ENCODE assay signal across 8 cellular contexts in the genomic region with DNA sequence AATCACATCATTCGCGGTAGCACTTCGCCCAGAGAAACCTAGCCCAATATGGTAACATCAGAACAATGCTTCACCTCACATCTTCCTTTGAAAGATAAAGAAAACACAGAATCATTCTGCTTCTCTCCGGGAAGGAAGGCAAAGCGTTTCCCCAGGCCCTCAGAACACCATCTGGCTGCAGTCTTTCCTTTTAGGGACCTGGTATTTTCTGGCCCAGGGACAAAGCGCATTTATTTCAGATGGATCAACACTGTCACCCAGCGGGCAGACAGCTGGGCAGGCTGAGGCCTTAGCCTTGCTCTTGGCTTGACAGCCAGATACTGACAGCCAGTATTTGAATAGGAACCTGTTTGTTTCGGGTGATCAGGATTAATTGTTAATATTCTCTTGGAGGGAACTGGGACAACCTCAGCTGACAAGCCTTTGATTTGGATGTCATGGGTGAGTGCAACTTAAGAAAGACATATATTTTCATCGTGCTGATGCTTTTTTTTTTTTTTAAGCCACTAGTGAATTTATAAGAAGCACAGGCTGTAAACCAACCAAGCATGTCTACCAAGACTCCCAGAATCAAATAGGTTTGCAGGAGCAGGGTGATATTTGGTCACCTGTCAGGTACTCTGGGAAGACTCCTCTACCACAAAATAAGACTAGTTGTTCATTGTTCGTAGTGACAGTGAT.
DNase-seq lines count a peak whose midpoint lies in the region; ATAC-seq and TF ChIP-seq lines count a peak whose summit lies in the region.

No MANE protein-coding gene starts in this region.

- no peaks in the 10 kb centered on the region for H3K9me3 ChIP-seq in gastrocnemius medialis

- H3K36me3 ChIP-seq in brain microvascular endothelial cell (replicated peaks) (no peaks in the 10 kb centered on the region), gastrocnemius medialis (no peaks in the 10 kb centered on the region)

- in situ Hi-C loops in G401 (cut with HindIII; ENCODE audit: low sequenced_read_pairs) (no loop called here), brain microvascular endothelial cell (cut with HindIII; ENCODE audit: low pct_ligation_motif_present, low sequenced_read_pairs) (loop anchor here (25.0 kb wide), 1 partner anchor 201 kb away; no protein-coding TSS in a partner anchor), gastrocnemius medialis (cut with MboI; ENCODE audit: low sequenced_read_pairs in 4 of 4) (loop anchor here (5.0 kb wide), 1 partner anchor 219 kb away; no protein-coding TSS in a partner anchor)

- no peak overlapping the region for H3K27ac ChIP-seq in brain microvascular endothelial cell
- H3K27ac ChIP-seq in gastrocnemius medialis: peak overlapping the region; percentile 2 to 42 (median 38)

- H3K27me3 ChIP-seq in brain microvascular endothelial cell (replicated peaks) (no peaks in the 10 kb centered on the region), gastrocnemius medialis (no peaks in the 10 kb centered on the region)

- ATAC-seq in gastrocnemius medialis (peak; percentile 95 to 97), GM18858 (IDR thresholded peaks at IDR 0.05; ENCODE audit: unreplicated experiment) (no peak), HG02840 (IDR thresholded peaks at IDR 0.05; ENCODE audit: low FRiP score, unreplicated experiment) (no peak), GM21381 (IDR thresholded peaks at IDR 0.05; ENCODE audit: unreplicated experiment) (no peak)

- intact Hi-C loops in gastrocnemius medialis (cut with DNase I; ENCODE audit: low total_unique reads): loop anchor here (1.0 to 5.0 kb wide), 2 partner anchors 196 to 219 kb away; no protein-coding TSS in a partner anchor

- no peak overlapping the region for H3K4me3 ChIP-seq in brain microvascular endothelial cell (ENCODE audit: low read depth, low read length)
- H3K4me3 ChIP-seq in gastrocnemius medialis: peak overlapping the region in 1 of 4 donors; percentile 9

- H3K4me1 ChIP-seq in gastrocnemius medialis: peaks cover 0 to 18% of the 10 kb centered on the region in 2 donors

- TF ChIP-seq POLR2A in gastrocnemius medialis (IDR thresholded peaks at IDR 0.05): no peak

- peak; percentile 98 for DNase-seq in G401 (ENCODE audit: low spot score)
- DNase-seq in NCI-H2227 (lab: John Stamatoyannopoulos, UW; ENCODE audit: unreplicated experiment): peak; percentile 79
- DNase-seq in brain microvascular endothelial cell: peak; percentile 87
- DNase-seq in iPS DF 19.7 (ENCODE audit: low read depth, low spot score): peak; percentile 80
- DNase-seq in gastrocnemius medialis: peak; percentile 55 to 75

- TF ChIP-seq CTCF in brain microvascular endothelial cell (IDR thresholded peaks at IDR 0.05; ENCODE audit: low read depth, low read length, missing control alignments) (peak; percentile 99), gastrocnemius medialis (IDR thresholded peaks at IDR 0.05 in 4 of 5, conservative IDR thresholded peaks at IDR 0.05 in 1 of 5) (peak; percentile 69 to 95 (median 92))

Comparison
In these comparisons a context has a peak if more than half of its experiments do, and no peak if none do; other contexts are left out.
1. ATAC-seq: peak in gastrocnemius medialis (2 of 2); none in GM18858 (single experiment), HG02840 (single experiment) and GM21381 (single experiment).
2. Peak in every context shown above with its lines, with median percentiles within 50 percentile points of each other: DNase-seq.